ENCODE assay signal across 17 cellular contexts in the genomic region with DNA sequence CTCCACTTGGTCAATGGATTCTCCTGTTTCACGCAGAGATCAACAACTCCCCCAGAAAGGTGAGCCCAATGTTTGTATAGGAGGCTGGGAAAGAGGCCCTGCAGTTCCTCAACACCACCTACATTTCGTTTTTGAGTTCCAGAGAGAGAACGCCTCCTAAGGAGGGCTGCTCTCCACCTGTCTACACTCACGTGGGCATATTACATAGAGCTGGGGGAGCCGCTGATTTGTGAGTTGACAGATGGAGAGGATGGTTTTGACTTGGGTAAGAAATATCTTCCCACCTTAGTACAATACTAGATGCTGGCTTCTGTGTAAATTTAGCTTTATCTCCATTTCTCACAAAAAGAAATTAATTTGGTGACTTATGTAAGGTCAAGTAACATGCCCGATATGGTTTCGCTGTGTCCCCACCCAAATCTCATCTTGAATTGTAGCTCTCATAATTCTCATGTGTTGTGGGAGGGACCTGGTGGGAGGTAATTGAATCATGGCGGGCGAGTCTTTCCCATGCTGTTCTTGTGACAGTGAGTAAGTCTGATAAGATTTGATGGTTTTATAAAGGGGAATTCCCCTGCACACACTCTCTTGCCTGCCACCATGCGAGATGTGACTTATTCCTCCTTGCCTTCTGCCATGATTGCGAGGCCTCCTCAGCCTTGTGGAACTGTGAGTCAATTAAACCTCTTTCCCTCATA.
DNase-seq lines count a peak whose midpoint lies in the region; ATAC-seq and TF ChIP-seq lines count a peak whose summit lies in the region.
"Had no signal": no experiment of that assay in that cellular context is flagged by ENCODE, and none has a peak within 500 bp of the region (broad histone marks: within the 10 kb centered on the region; RNA-seq: fewer than 3 reads in every experiment).

No MANE protein-coding gene starts in this region.

- H3K27me3 ChIP-seq in BLaER1 = no peaks in the 10 kb centered on the region
- H3K27me3 ChIP-seq in endodermal cell (ENCODE audit: control insufficient read depth, insufficient read depth, low read length, poor library complexity, severe bottlenecking) = no peaks in the 10 kb centered on the region

- DNase-seq in endodermal cell = peak; percentile 7
- peak; percentile 60 for DNase-seq in putamen (ENCODE audit: low spot score)
- no peak for DNase-seq in activated T-cell treated with anti-CD3 and anti-CD28 coated beads, Interleukin-2, amount 50 U/mL, for 72 hours
- DNase-seq in EL = no peak
- DNase-seq: AML-193; CD4-positive, alpha-beta memory T cell; DMS153; DMS79 treated with DMSO at 0.1 percent for 48 hours; H9; KBM-7 had no signal

- 0 out of 2 replicates have a peak overlapping the region, but pooled peaks have one; percentile 4 for H3K4me3 ChIP-seq in BLaER1
- no peak overlapping the region for H3K4me3 ChIP-seq in endodermal cell (ENCODE audit: low read length)
- H3K4me3 ChIP-seq: A549 had no signal

- H3K36me3 ChIP-seq in BLaER1 (no peaks in the 10 kb centered on the region), endodermal cell (ENCODE audit: control insufficient read depth, insufficient read depth, low read length) (no peaks in the 10 kb centered on the region)

- H3K36me3 Mint-ChIP-seq in activated T-helper 17 cell treated with anti-CD3 and anti-CD28 coated beads, Interleukin-2, amount 50 U/mL, for 72 hours (ENCODE audit: low read depth) = no peaks in the 10 kb centered on the region
- H3K36me3 Mint-ChIP-seq in endodermal cell (ENCODE audit: low read depth) = no peaks in the 10 kb centered on the region
- H3K36me3 Mint-ChIP-seq in activated T-cell treated with anti-CD3 and anti-CD28 coated beads, Interleukin-2, amount 50 U/mL, for 72 hours (ENCODE audit: insufficient read depth in 2 of 2) = peaks cover 0 to 1% of the 10 kb centered on the region in 2 donors
- H3K36me3 Mint-ChIP-seq: CD14-positive monocyte; CD4-positive, alpha-beta memory T cell had no signal

- no peak overlapping the region for H3K4me3 Mint-ChIP-seq in activated T-helper 17 cell treated with anti-CD3 and anti-CD28 coated beads, Interleukin-2, amount 50 U/mL, for 72 hours
- H3K4me3 Mint-ChIP-seq in endodermal cell = no peak overlapping the region
- no peak overlapping the region for H3K4me3 Mint-ChIP-seq in activated T-cell treated with anti-CD3 and anti-CD28 coated beads, Interleukin-2, amount 50 U/mL, for 72 hours
- H3K4me3 Mint-ChIP-seq: CD14-positive monocyte; CD4-positive, alpha-beta memory T cell; H9; IgD-negative memory B cell had no signal

- H4K20me1 ChIP-seq in BLaER1 = no peaks in the 10 kb centered on the region

- peak; percentile 49 for ATAC-seq in activated T-helper 17 cell treated with anti-CD3 and anti-CD28 coated beads, Interleukin-2, amount 50 U/mL, for 72 hours (replicated peaks)
- ATAC-seq in activated T-cell treated with anti-CD3 and anti-CD28 coated beads, Interleukin-2, amount 50 U/mL, for 72 hours (replicated peaks in 1 of 2) = no peak
- no peak for ATAC-seq in GM19023 (IDR thresholded peaks at IDR 0.05; ENCODE audit: unreplicated experiment)
- ATAC-seq: A549, HepG2 had no signal

- H3K27me3 Mint-ChIP-seq in activated T-helper 17 cell treated with anti-CD3 and anti-CD28 coated beads, Interleukin-2, amount 50 U/mL, for 72 hours = peaks cover 8% of the 10 kb centered on the region
- no peaks in the 10 kb centered on the region for H3K27me3 Mint-ChIP-seq in endodermal cell (ENCODE audit: insufficient read depth)
- H3K27me3 Mint-ChIP-seq in activated T-cell treated with anti-CD3 and anti-CD28 coated beads, Interleukin-2, amount 50 U/mL, for 72 hours (ENCODE audit: low read depth) = peaks cover 7% of the 10 kb centered on the region
- H3K27me3 Mint-ChIP-seq: IgD-negative memory B cell had no signal

- no peak overlapping the region for H3K27ac Mint-ChIP-seq in activated T-helper 17 cell treated with anti-CD3 and anti-CD28 coated beads, Interleukin-2, amount 50 U/mL, for 72 hours
- no peak overlapping the region for H3K27ac Mint-ChIP-seq in endodermal cell
- no peak overlapping the region for H3K27ac Mint-ChIP-seq in activated T-cell treated with anti-CD3 and anti-CD28 coated beads, Interleukin-2, amount 50 U/mL, for 72 hours
- H3K27ac Mint-ChIP-seq: CD4-positive, alpha-beta memory T cell; H9; IgD-negative memory B cell had no signal

- H3K4me1 ChIP-seq in BLaER1 (peaks cover 63% of the 10 kb centered on the region), endodermal cell (ENCODE audit: control insufficient read depth, insufficient read depth, low read length) (peaks cover 15% of the 10 kb centered on the region)
- H3K4me1 ChIP-seq: A549 had no signal

- H3K27ac ChIP-seq in BLaER1 = 0 out of 2 replicates have a peak overlapping the region, but pooled peaks have one; percentile 24
- H3K27ac ChIP-seq in endodermal cell (ENCODE audit: low read depth, low read length) = no peak overlapping the region
- H3K27ac ChIP-seq: A549 had no signal

- no peaks in the 10 kb centered on the region for H3K4me1 Mint-ChIP-seq in activated T-helper 17 cell treated with anti-CD3 and anti-CD28 coated beads, Interleukin-2, amount 50 U/mL, for 72 hours
- H3K4me1 Mint-ChIP-seq in endodermal cell = peaks cover 43% of the 10 kb centered on the region
- no peaks in the 10 kb centered on the region for H3K4me1 Mint-ChIP-seq in activated T-cell treated with anti-CD3 and anti-CD28 coated beads, Interleukin-2, amount 50 U/mL, for 72 hours (ENCODE audit: low read depth)
- H3K4me1 Mint-ChIP-seq: CD14-positive monocyte; CD4-positive, alpha-beta memory T cell; IgD-negative memory B cell had no signal

- no peak for TF ChIP-seq CTCF in endodermal cell (conservative IDR thresholded peaks at IDR 0.05)

- peaks cover 32% of the 10 kb centered on the region for H3K9me3 ChIP-seq in BLaER1
- no peaks in the 10 kb centered on the region for H3K9me3 ChIP-seq in endodermal cell (ENCODE audit: control insufficient read depth, low read length)
- H3K9me3 ChIP-seq: A549 had no signal

- 0 out of 2 replicates have a peak overlapping the region, but pooled peaks have one; percentile 86 for H3K4me2 ChIP-seq in BLaER1
- H3K4me2 ChIP-seq: A549 had no signal

- 94% methylated on average over 10 of the region's 11 CpGs; no CpG with 5 or more reads in 1 of the 2 experiments for WGBS in endodermal cell (ENCODE audit: insufficient coverage in 1 of 2, insufficient read length in 1 of 2), 2 experiments

- H3K9me3 Mint-ChIP-seq in activated T-helper 17 cell treated with anti-CD3 and anti-CD28 coated beads, Interleukin-2, amount 50 U/mL, for 72 hours = no peaks in the 10 kb centered on the region
- H3K9me3 Mint-ChIP-seq in endodermal cell = peaks cover 8% of the 10 kb centered on the region
- peaks cover 7 to 10% of the 10 kb centered on the region in 2 donors for H3K9me3 Mint-ChIP-seq in activated T-cell treated with anti-CD3 and anti-CD28 coated beads, Interleukin-2, amount 50 U/mL, for 72 hours

- no peak overlapping the region for H3K9ac ChIP-seq in BLaER1
- no peak overlapping the region for H3K9ac ChIP-seq in endodermal cell (ENCODE audit: extremely low read depth, low read length, poor library complexity, severe bottlenecking)

Comparison
In these comparisons a context has a peak if more than half of its experiments do, and no peak if none do; other contexts are left out.
1. DNase-seq: peak in endodermal cell (single experiment) and putamen (single experiment); none in activated T-cell treated with anti-CD3 and anti-CD28 coated beads, Interleukin-2, amount 50 U/mL, for 72 hours (0 of 2) and EL (single experiment).